Comparison of ENCODE assay signal across 12 cellular contexts in genomic region chr2:68727698-68728375, GRCh38. TPM values are rescaled to one million over a fixed set of nuclear protein-coding genes. Genes with fewer than 3 reads are reported as not detected.
DNase-seq lines count a peak whose midpoint lies in the region; ATAC-seq and TF ChIP-seq lines count a peak whose summit lies in the region.
"Had no signal": no experiment of that assay in that cellular context is flagged by ENCODE, and none has a peak within 500 bp of the region (broad histone marks: within the 10 kb centered on the region; RNA-seq: fewer than 3 reads in every experiment).

No MANE protein-coding gene starts in this region.

- peak overlapping the region; percentile 52 to 83 (median 58) for H3K4me3 Mint-ChIP-seq in CD4-positive, CD25-positive, alpha-beta regulatory T cell
- peak overlapping the region; percentile 35 for H3K4me3 Mint-ChIP-seq in activated CD8-positive, alpha-beta T cell treated with anti-CD3 and anti-CD28 coated beads for 36 hours
- H3K4me3 Mint-ChIP-seq in memory B cell: peak overlapping the region; percentile 11

- POLR2A ChIA-PET in activated CD8-positive, alpha-beta T cell treated with anti-CD3 and anti-CD28 coated beads for 36 hours (lab: Charles Lee): interaction anchor here (1.5 to 3.9 kb wide), 4 partner anchors 9 to 180 kb away, joined by 5 to 40 read pairs (median 8); no protein-coding TSS in a partner anchor

- no peak for ATAC-seq in CD4-positive, CD25-positive, alpha-beta regulatory T cell (ENCODE audit: low read depth in 2 of 2)
- ATAC-seq in activated CD8-positive, alpha-beta T cell treated with anti-CD3 and anti-CD28 coated beads for 36 hours: no peak
- no peak for ATAC-seq in memory B cell (ENCODE audit: low read depth)
- no peak for ATAC-seq in HG02610 (IDR thresholded peaks at IDR 0.05; ENCODE audit: unreplicated experiment)

- H3K9me3 ChIP-seq in CD4-positive, CD25-positive, alpha-beta regulatory T cell (ENCODE audit: control insufficient read depth in 2 of 2, low read length in 2 of 2): no peaks in the 10 kb centered on the region
- H3K9me3 ChIP-seq: mucosa of descending colon, right lobe of liver had no signal

- TF ChIP-seq CTCF in activated CD8-positive, alpha-beta T cell treated with anti-CD3 and anti-CD28 coated beads for 36 hours (IDR thresholded peaks at IDR 0.05): no peak

- H3K27me3 Mint-ChIP-seq in CD4-positive, CD25-positive, alpha-beta regulatory T cell: peaks cover 4% of the 10 kb centered on the region
- no peaks in the 10 kb centered on the region for H3K27me3 Mint-ChIP-seq in activated CD8-positive, alpha-beta T cell treated with anti-CD3 and anti-CD28 coated beads for 36 hours
- no peaks in the 10 kb centered on the region for H3K27me3 Mint-ChIP-seq in memory B cell

- H3K4me1 ChIP-seq in CD4-positive, CD25-positive, alpha-beta regulatory T cell (ENCODE audit: control insufficient read depth, insufficient read depth, low read length, poor library complexity, severe bottlenecking): peaks cover 39% of the 10 kb centered on the region

- peak overlapping the region; percentile 73 for H3K27ac ChIP-seq in CD4-positive, CD25-positive, alpha-beta regulatory T cell (ENCODE audit: insufficient read depth, low read length, poor library complexity, severe bottlenecking)
- H3K27ac ChIP-seq: right lobe of liver had no signal

- peak overlapping the region; percentile 48 to 90 (median 88) for H3K27ac Mint-ChIP-seq in CD4-positive, CD25-positive, alpha-beta regulatory T cell
- peak overlapping the region; percentile 81 for H3K27ac Mint-ChIP-seq in activated CD8-positive, alpha-beta T cell treated with anti-CD3 and anti-CD28 coated beads for 36 hours
- no peak overlapping the region for H3K27ac Mint-ChIP-seq in memory B cell

- no peaks in the 10 kb centered on the region for H3K36me3 ChIP-seq in CD4-positive, CD25-positive, alpha-beta regulatory T cell (ENCODE audit: control insufficient read depth, insufficient read depth, low read length)
- H3K36me3 ChIP-seq: right lobe of liver had no signal

- no peaks in the 10 kb centered on the region for H3K9me3 Mint-ChIP-seq in CD4-positive, CD25-positive, alpha-beta regulatory T cell
- no peaks in the 10 kb centered on the region for H3K9me3 Mint-ChIP-seq in activated CD8-positive, alpha-beta T cell treated with anti-CD3 and anti-CD28 coated beads for 36 hours
- no peaks in the 10 kb centered on the region for H3K9me3 Mint-ChIP-seq in memory B cell

- intact Hi-C loops in activated CD8-positive, alpha-beta T cell treated with anti-CD3 and anti-CD28 coated beads for 36 hours (cut with micrococcal nuclease): loop anchor here (2.0 to 10.0 kb wide), 3 partner anchors 17 to 263 kb away; partner anchors contain the start of genes APLF and FBXO48

- peaks cover 14 to 69% (median 40%) of the 10 kb centered on the region in 4 donors for H3K4me1 Mint-ChIP-seq in CD4-positive, CD25-positive, alpha-beta regulatory T cell
- H3K4me1 Mint-ChIP-seq in activated CD8-positive, alpha-beta T cell treated with anti-CD3 and anti-CD28 coated beads for 36 hours (ENCODE audit: low read depth): peaks cover 52% of the 10 kb centered on the region
- peaks cover 21% of the 10 kb centered on the region for H3K4me1 Mint-ChIP-seq in memory B cell

- no peaks in the 10 kb centered on the region for H3K27me3 ChIP-seq in CD4-positive, CD25-positive, alpha-beta regulatory T cell (ENCODE audit: control insufficient read depth, insufficient read depth, low read length)
- H3K27me3 ChIP-seq: right lobe of liver had no signal

- DNase-seq in CD4-positive, CD25-positive, alpha-beta regulatory T cell: no peak
- DNase-seq in HS-5 (ENCODE audit: low read depth) (peak; percentile 52), memory B cell (ENCODE audit: low spot score in 2 of 2) (no peak), cerebellar nuclear complex (lab: John Stamatoyannopoulos, UW) (no peak), NCI-H82 treated with DMSO at 0.1 percent for 48 hours (lab: John Stamatoyannopoulos, UW; ENCODE audit: unreplicated experiment) (no peak)
- DNase-seq in activated CD8-positive, alpha-beta T cell treated with anti-CD3 and anti-CD28 coated beads for 36 hours: no peak
- DNase-seq in stimulated activated CD4-positive, alpha-beta T cell treated with anti-CD3 and anti-CD28 coated beads, Interleukin-2, amount 100 ng/mL, for 48 hours: no peak
- DNase-seq: hypothalamus, NCI-H2171, right lobe of liver had no signal

- peak overlapping the region; percentile 54 for H3K4me3 ChIP-seq in CD4-positive, CD25-positive, alpha-beta regulatory T cell (ENCODE audit: low read depth, low read length)
- H3K4me3 ChIP-seq: mucosa of descending colon, right lobe of liver had no signal

- H3K36me3 Mint-ChIP-seq in CD4-positive, CD25-positive, alpha-beta regulatory T cell: no peaks in the 10 kb centered on the region
- H3K36me3 Mint-ChIP-seq in activated CD8-positive, alpha-beta T cell treated with anti-CD3 and anti-CD28 coated beads for 36 hours (ENCODE audit: low read depth): no peaks in the 10 kb centered on the region
- H3K36me3 Mint-ChIP-seq in memory B cell: no peaks in the 10 kb centered on the region

- CTCF ChIA-PET in activated CD8-positive, alpha-beta T cell treated with anti-CD3 and anti-CD28 coated beads for 36 hours (lab: Charles Lee): interaction anchor here (0.7 to 2.4 kb wide), 7 partner anchors 10 to 197 kb away, joined by 3 to 8 read pairs (median 4); no protein-coding TSS in a partner anchor

RNA-seq across cellular contexts. Expression of gene ARHGAP25, which starts 6.8 kb away (rescaled TPM):
- total RNA-seq in CD4-positive, CD25-positive, alpha-beta regulatory T cell: 142 TPM
- polyA plus RNA-seq in CD4-positive, CD25-positive, alpha-beta regulatory T cell: 100 to 1,000 TPM in 3 of 4 donors, 10 to 100 TPM in 1; 97.8 to 148 (median 124) TPM
- 10 to 100 TPM; 59.3 to 61.5 TPM for total RNA-seq in activated CD8-positive, alpha-beta T cell treated with anti-CD3 and anti-CD28 coated beads for 36 hours
